ENCODE assay signal across 13 cellular contexts in genomic region chr6:16237242-16237641, GRCh38. TPM values are rescaled to one million over a fixed set of nuclear protein-coding genes. Genes with fewer than 3 reads are reported as not detected.
A peak's percentile ranks its signal among the peaks of the same experiment; 100 is the strongest.
DNase-seq lines count a peak whose midpoint lies in the region; ATAC-seq, FAIRE-seq and TF ChIP-seq lines count a peak whose summit lies in the region.
"Had no signal": no experiment of that assay in that cellular context is flagged by ENCODE, and none has a peak within 500 bp of the region (broad histone marks: within the 10 kb centered on the region; RNA-seq: fewer than 3 reads in every experiment).

No MANE protein-coding gene starts in this region.

- H3K4me1 Mint-ChIP-seq in CD4-positive, CD25-positive, alpha-beta regulatory T cell: peaks cover 0 to 28% (median 15%) of the 10 kb centered on the region in 4 donors
- peaks cover 37% of the 10 kb centered on the region for H3K4me1 Mint-ChIP-seq in HFFc6 (ENCODE audit: low read depth)
- peaks cover 45% of the 10 kb centered on the region for H3K4me1 Mint-ChIP-seq in brain
- H3K4me1 Mint-ChIP-seq in progenitor cell of endocrine pancreas (ENCODE audit: low read depth): peaks cover 9% of the 10 kb centered on the region

- no peaks in the 10 kb centered on the region for H3K9me3 ChIP-seq in CD4-positive, CD25-positive, alpha-beta regulatory T cell (ENCODE audit: control insufficient read depth in 2 of 2, low read length in 2 of 2)
- H3K9me3 ChIP-seq in small intestine (ENCODE audit: control insufficient read depth, low read depth): no peaks in the 10 kb centered on the region

- H3K27me3 Mint-ChIP-seq in CD4-positive, CD25-positive, alpha-beta regulatory T cell: peaks cover 69% of the 10 kb centered on the region
- H3K27me3 Mint-ChIP-seq in HFFc6 (ENCODE audit: insufficient read depth): peaks cover 2% of the 10 kb centered on the region; the same call in 1 of the 2 replicates
- H3K27me3 Mint-ChIP-seq in brain: peaks cover 55% of the 10 kb centered on the region
- H3K27me3 Mint-ChIP-seq in progenitor cell of endocrine pancreas: peaks cover 52% of the 10 kb centered on the region

- intact Hi-C loops in Right ventricle myocardium superior (cut with DNase I): loop anchor here (5.0 kb wide), 1 partner anchor 40 kb away; no protein-coding TSS in a partner anchor

- H3K9me3 Mint-ChIP-seq in CD4-positive, CD25-positive, alpha-beta regulatory T cell: no peaks in the 10 kb centered on the region
- H3K9me3 Mint-ChIP-seq in HFFc6 (no peaks in the 10 kb centered on the region), brain (peaks cover 0 to 11% (median 3%) of the 10 kb centered on the region in 5 experiments), progenitor cell of endocrine pancreas (ENCODE audit: low read depth) (no peaks in the 10 kb centered on the region)

- no peak for ATAC-seq in CD4-positive, CD25-positive, alpha-beta regulatory T cell (ENCODE audit: low read depth in 2 of 2)
- no peak for ATAC-seq in Right ventricle myocardium superior (ENCODE audit: poor library complexity)

- no peaks in the 10 kb centered on the region for H3K36me3 Mint-ChIP-seq in CD4-positive, CD25-positive, alpha-beta regulatory T cell
- H3K36me3 Mint-ChIP-seq in HFFc6 (ENCODE audit: low read depth) (no peaks in the 10 kb centered on the region), brain (no peaks in the 10 kb centered on the region), progenitor cell of endocrine pancreas (ENCODE audit: insufficient read depth) (no peaks in the 10 kb centered on the region)

- WGBS in small intestine, 3 donors: 72 to 86% (median 80%) methylated on average over 7 of the region's 7 CpGs

- TF ChIP-seq CTCF in HFFc6 (IDR thresholded peaks at IDR 0.05): no peak
- TF ChIP-seq CTCF in brain (conservative IDR thresholded peaks at IDR 0.05): no peak
- TF ChIP-seq CTCF in progenitor cell of endocrine pancreas (IDR thresholded peaks at IDR 0.05; ENCODE audit: unreplicated experiment): no peak

- H3K27ac Mint-ChIP-seq in CD4-positive, CD25-positive, alpha-beta regulatory T cell: no peak overlapping the region
- H3K27ac Mint-ChIP-seq in HFFc6 (peak overlapping the region; percentile 61; the same call in 1 of the 2 replicates), brain (peak overlapping the region in 2 of 5 experiments; percentile 24 to 55), progenitor cell of endocrine pancreas (no peak overlapping the region)

- no peak for DNase-seq in CD4-positive, CD25-positive, alpha-beta regulatory T cell
- DNase-seq in HFFc6 (no peak), progenitor cell of endocrine pancreas (ENCODE audit: low spot score, unreplicated experiment) (no peak), COR-L47 (lab: John Stamatoyannopoulos, UW) (no peak), NCI-H526 (lab: John Stamatoyannopoulos, UW) (no peak), small intestine (no peak), Right ventricle myocardium superior (no peak)
- DNase-seq: NCI-H510A; occipital lobe; stimulated activated CD4-positive, alpha-beta T cell treated with anti-CD3 and anti-CD28 coated beads, Interleukin-4, amount 100 ng/mL, for 4 hours had no signal

- H3K4me1 ChIP-seq in CD4-positive, CD25-positive, alpha-beta regulatory T cell (ENCODE audit: control insufficient read depth, insufficient read depth, low read length, poor library complexity, severe bottlenecking): peaks cover 17% of the 10 kb centered on the region
- H3K4me1 ChIP-seq in small intestine (ENCODE audit: control insufficient read depth in 2 of 2, insufficient read depth in 1 of 2, low read depth in 1 of 2, low read length in 1 of 2): peaks cover 0 to 2% of the 10 kb centered on the region in 2 donors

- peaks cover 29% of the 10 kb centered on the region for H3K27me3 ChIP-seq in CD4-positive, CD25-positive, alpha-beta regulatory T cell (ENCODE audit: control insufficient read depth, insufficient read depth, low read length)
- no peaks in the 10 kb centered on the region for H3K27me3 ChIP-seq in small intestine (ENCODE audit: control insufficient read depth in 2 of 2, insufficient read depth in 2 of 2, low read length in 2 of 2)

- H3K4me3 Mint-ChIP-seq in CD4-positive, CD25-positive, alpha-beta regulatory T cell: peak overlapping the region; percentile 26 to 71 (median 50)
- H3K4me3 Mint-ChIP-seq in HFFc6 (peak overlapping the region; percentile 84), brain (peak overlapping the region; percentile 37 to 80 (median 65)), progenitor cell of endocrine pancreas (ENCODE audit: low read depth) (peak overlapping the region; percentile 19)

- FAIRE-seq in small intestine (lab: Jason Lieb, UNC): no peak
- FAIRE-seq: D721Med had no signal

- H3K36me3 ChIP-seq in CD4-positive, CD25-positive, alpha-beta regulatory T cell (ENCODE audit: control insufficient read depth, insufficient read depth, low read length): no peaks in the 10 kb centered on the region
- no peaks in the 10 kb centered on the region for H3K36me3 ChIP-seq in small intestine (ENCODE audit: control insufficient read depth in 2 of 2, insufficient read depth in 2 of 2, low read length in 2 of 2)

- H3K4me3 ChIP-seq in CD4-positive, CD25-positive, alpha-beta regulatory T cell (ENCODE audit: low read depth, low read length): no peak overlapping the region
- no peak overlapping the region for H3K4me3 ChIP-seq in small intestine (ENCODE audit: low read depth in 1 of 2, low read length in 2 of 2)

- no peak overlapping the region for H3K27ac ChIP-seq in CD4-positive, CD25-positive, alpha-beta regulatory T cell (ENCODE audit: insufficient read depth, low read length, poor library complexity, severe bottlenecking)
- H3K27ac ChIP-seq in small intestine (ENCODE audit: low read depth in 1 of 2, low read length in 1 of 2): no peak overlapping the region
- H3K27ac ChIP-seq: SK-N-MC had no signal

RNA-seq across cellular contexts. Expression of gene GMPR, which starts 1.1 kb away (rescaled TPM):
- total RNA-seq in CD4-positive, CD25-positive, alpha-beta regulatory T cell: 1.8 TPM
- 1 to 10 TPM in 1 of 4 donors, not detected in 3; 1.3 TPM for polyA plus RNA-seq in CD4-positive, CD25-positive, alpha-beta regulatory T cell
- 1 to 10 TPM; 4.7 to 9.1 (median 5.4) TPM for total RNA-seq in HFFc6 (2021; fragmentation: NEBNext Ultra II Directional; extraction: Animal tissue kit (Norgen Biotek cat#: 25700))
- polyA plus RNA-seq in brain (ENCODE audit: insufficient read depth, low read depth, low replicate concordance) (28.9 TPM), small intestine (10 to 100 TPM in 2 of 3 donors, 1 to 10 TPM in 1; 4.8 to 14.1 (median 10.5) TPM)
- total RNA-seq in progenitor cell of endocrine pancreas (0.50 and 1.3 TPM in 2 replicates), Right ventricle myocardium superior (121 TPM)

Comparison
In these comparisons a context has a peak if more than half of its experiments do, and no peak if none do; other contexts are left out.
1. H3K4me3 Mint-ChIP-seq: peak in every context shown above with its lines; median percentile 84 in HFFc6; 65 in brain; 50 in CD4-positive, CD25-positive, alpha-beta regulatory T cell; 19 in progenitor cell of endocrine pancreas.
2. RNA of gene GMPR, which starts 1.1 kb away (total RNA-seq): 121 TPM in Right ventricle myocardium superior (single experiment); 4.7 to 9.1 TPM in HFFc6, 1.8 TPM in CD4-positive, CD25-positive, alpha-beta regulatory T cell (single experiment) and 0.50 to 1.3 TPM in progenitor cell of endocrine pancreas; every median in the first group is over 10 times any median in the second.